Comparison of ENCODE assay signal across 10 cellular contexts in the genomic region with DNA sequence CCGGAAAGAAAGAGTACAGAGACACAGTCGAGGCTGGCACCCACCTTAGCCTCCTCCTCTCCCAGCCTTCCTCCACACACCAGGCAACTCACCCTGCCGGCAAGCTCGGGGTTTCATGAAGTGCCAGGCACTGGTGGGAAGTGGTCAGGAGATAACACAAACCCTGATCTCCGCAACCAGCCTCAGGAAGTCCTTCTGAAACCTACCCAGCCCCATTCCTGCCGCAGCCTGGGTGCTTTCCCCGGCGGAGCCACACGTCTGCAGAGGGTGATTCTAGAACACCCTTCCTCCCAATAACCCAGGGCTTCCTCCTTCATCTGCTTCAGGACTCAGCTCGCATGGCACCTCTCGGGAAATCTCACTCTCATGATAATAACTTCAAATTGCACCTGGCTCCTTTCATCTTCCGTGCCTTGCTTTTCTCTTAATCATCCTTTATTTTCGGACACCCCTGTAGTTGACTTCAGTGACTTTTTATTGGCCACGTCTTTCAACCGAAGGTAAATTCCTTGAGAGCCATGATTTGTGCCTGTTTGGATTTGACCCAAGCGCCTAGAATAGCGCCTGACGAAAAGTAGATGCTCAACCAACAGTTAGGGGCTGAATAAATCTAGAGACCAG. TPM values are rescaled to one million over a fixed set of nuclear protein-coding genes. Genes with fewer than 3 reads are reported as not detected.
DNase-seq lines count a peak whose midpoint lies in the region; ATAC-seq and TF ChIP-seq lines count a peak whose summit lies in the region.
"Had no signal": no experiment of that assay in that cellular context is flagged by ENCODE, and none has a peak within 500 bp of the region (broad histone marks: within the 10 kb centered on the region; RNA-seq: fewer than 3 reads in every experiment).

No MANE protein-coding gene starts in this region.

- H3K27me3 ChIP-seq in OCI-LY3 (ENCODE audit: low read depth, low read length): peaks cover 17% of the 10 kb centered on the region

- no peak overlapping the region; the same call in 1 of the 2 replicates for H2AFZ ChIP-seq in OCI-LY3 (ENCODE audit: low read depth, low read length)

- H4K20me1 ChIP-seq in OCI-LY3 (ENCODE audit: insufficient read depth, low read length): no peaks in the 10 kb centered on the region

- no peaks in the 10 kb centered on the region for H3K36me3 Mint-ChIP-seq in natural killer cell

- TF ChIP-seq CTCF in GM12865 (IDR thresholded peaks at IDR 0.05; ENCODE audit: insufficient read depth, low read depth, low read length, missing control alignments): no peak
- TF ChIP-seq CTCF in OCI-LY3 (IDR thresholded peaks at IDR 0.05; ENCODE audit: low read depth, low read length): no peak
- TF ChIP-seq CTCF in natural killer cell (IDR thresholded peaks at IDR 0.05): no peak

- H3K4me3 ChIP-seq in GM12865 (ENCODE audit: low read depth, low read length) (no peak overlapping the region), OCI-LY3 (ENCODE audit: low read length) (peak overlapping the region; percentile 33; the same call in 1 of the 2 replicates)
- H3K4me3 ChIP-seq: prostate gland had no signal

- H3K36me3 ChIP-seq in OCI-LY3 (replicated peaks; ENCODE audit: low read depth, low read length): no peaks in the 10 kb centered on the region
- H3K36me3 ChIP-seq: prostate gland had no signal

- no peaks in the 10 kb centered on the region for H3K9me3 Mint-ChIP-seq in natural killer cell

- intact Hi-C loops in natural killer cell (cut with micrococcal nuclease): loop anchor here (5.0 kb wide), 1 partner anchor 137 kb away; a partner anchor contains a TSS

- DNase-seq in GM12865 (ENCODE audit: low read depth): peak; percentile 57
- DNase-seq in activated effector memory CD4-positive, alpha-beta T cell treated with Interleukin-2 at 50 U/mL for 16 hours: peak; percentile 52
- DNase-seq in natural killer cell: peak; percentile 52
- no peak for DNase-seq in superior temporal gyrus (ENCODE audit: extremely low spot score)
- no peak for DNase-seq in mesenteric fat pad (ENCODE audit: low spot score)
- DNase-seq: NCI-H1092 treated with DMSO at 0.1 percent for 48 hours, SW 1271 had no signal

- H3K27ac Mint-ChIP-seq in natural killer cell: peak overlapping the region; percentile 1 to 45

- peak overlapping the region; percentile 55 for H3K4me2 ChIP-seq in OCI-LY3 (ENCODE audit: low read length)

- peaks cover 46 to 60% of the 10 kb centered on the region in 2 donors for H3K27me3 Mint-ChIP-seq in natural killer cell (ENCODE audit: low read depth in 2 of 2)

- no peaks in the 10 kb centered on the region for H3K9me3 ChIP-seq in OCI-LY3 (ENCODE audit: insufficient read depth, low read length)
- H3K9me3 ChIP-seq: prostate gland had no signal

- ATAC-seq in natural killer cell: peak; percentile 70 to 89 (median 89)
- ATAC-seq in HG03460 (IDR thresholded peaks at IDR 0.05; ENCODE audit: unreplicated experiment): no peak

- no peak overlapping the region for H3K9ac ChIP-seq in OCI-LY3 (ENCODE audit: low read length)

- no peak overlapping the region for H3K27ac ChIP-seq in OCI-LY3 (ENCODE audit: low read length)
- H3K27ac ChIP-seq: prostate gland had no signal

- peaks cover 13% of the 10 kb centered on the region in 2 donors for H3K4me1 Mint-ChIP-seq in natural killer cell

- H3K79me2 ChIP-seq in OCI-LY3 (ENCODE audit: low read length): no peaks in the 10 kb centered on the region

- peak overlapping the region; percentile 39 for H3K4me3 Mint-ChIP-seq in natural killer cell

- peaks cover 9% of the 10 kb centered on the region; the same call in 1 of the 2 replicates for H3K4me1 ChIP-seq in OCI-LY3 (ENCODE audit: low read length)
- H3K4me1 ChIP-seq: prostate gland had no signal

RNA-seq across cellular contexts. Expression of a gene that starts 8.7 kb away (rescaled TPM):
- total RNA-seq in natural killer cell (1,000 to 10,000 TPM; 1,807 to 2,048 (median 1,904) TPM), mesenteric fat pad (450 TPM)

Comparison
In these comparisons a context has a peak if more than half of its experiments do, and no peak if none do; other contexts are left out.
1. DNase-seq: peak in GM12865 (single experiment), activated effector memory CD4-positive, alpha-beta T cell treated with Interleukin-2 at 50 U/mL for 16 hours (single experiment) and natural killer cell (single experiment); none in superior temporal gyrus (single experiment) and mesenteric fat pad (single experiment).